ENCODE assay signal across 14 cellular contexts in the genomic region with DNA sequence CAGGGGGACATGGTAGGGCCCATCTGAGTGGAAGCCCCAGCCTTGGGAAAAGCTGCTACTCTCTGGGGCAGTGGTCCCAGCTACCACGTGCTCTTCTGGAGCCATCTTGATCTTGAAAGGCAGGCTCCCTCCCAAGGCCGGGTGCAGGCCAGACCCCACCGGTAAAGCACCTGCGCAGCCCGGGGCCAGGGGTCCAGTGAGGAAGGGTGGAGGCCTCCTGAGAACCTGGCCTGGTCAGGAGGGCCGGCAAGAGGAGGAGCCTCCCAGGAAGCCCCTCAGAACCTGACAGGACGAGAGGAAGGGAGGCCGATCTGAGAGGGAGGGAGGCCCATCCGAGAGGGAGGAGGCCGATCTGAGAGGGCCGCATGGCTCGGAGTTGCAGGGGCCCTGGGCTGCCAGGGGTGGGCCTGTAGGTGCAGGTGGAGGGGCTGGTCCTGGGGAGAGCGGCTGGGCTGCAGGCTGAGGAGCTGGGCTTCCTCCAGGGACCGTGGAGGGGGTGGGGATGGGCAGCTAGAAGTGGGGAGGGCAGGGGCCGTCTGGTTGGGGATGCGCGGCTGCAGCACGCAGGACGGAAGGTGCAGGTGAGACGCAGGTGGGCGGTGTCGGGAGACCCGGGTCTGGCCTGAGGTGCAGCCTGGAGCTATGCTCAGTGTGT.
"Had no signal": no experiment of that assay in that cellular context is flagged by ENCODE, and none has a peak within 500 bp of the region (broad histone marks: within the 10 kb centered on the region; RNA-seq: fewer than 3 reads in every experiment).

No MANE protein-coding gene starts in this region.

- H3K27me3 ChIP-seq: hepatocyte, thyroid gland had no signal

- H3K4me3 ChIP-seq: hepatocyte, lung, psoas muscle, thyroid gland had no signal

- H3K4me1 Mint-ChIP-seq: activated naive CD4-positive, alpha-beta T cell treated with anti-CD3 and anti-CD28 coated beads, Interleukin-2, amount 50 U/mL, for 24 hours had no signal

- H3K27ac Mint-ChIP-seq: activated naive CD4-positive, alpha-beta T cell treated with anti-CD3 and anti-CD28 coated beads, Interleukin-2, amount 50 U/mL, for 24 hours; activated T-cell treated with anti-CD3 and anti-CD28 coated beads, Interleukin-2, amount 50 U/mL, for 24 hours; naive thymus-derived CD4-positive, alpha-beta T cell; T-helper 1 cell treated with Interleukin-12 subunit alpha and Interleukin-12 subunit beta and Interleukin-4 antibody, amounts not matched to agents 30 μg/mL and 1 μg/mL, for 36 hours had no signal

- H3K27ac ChIP-seq: hepatocyte had no signal

- H3K36me3 ChIP-seq: thyroid gland had no signal

- H3K4me3 Mint-ChIP-seq: activated B cell treated with CpG ODN at 0.5 μM for 24 hours; activated naive CD4-positive, alpha-beta T cell treated with anti-CD3 and anti-CD28 coated beads, Interleukin-2, amount 50 U/mL, for 24 hours; activated T-cell treated with anti-CD3 and anti-CD28 coated beads, Interleukin-2, amount 50 U/mL, for 24 hours; naive thymus-derived CD4-positive, alpha-beta T cell; T-helper 1 cell treated with Interleukin-12 subunit alpha and Interleukin-12 subunit beta and Interleukin-4 antibody, amounts not matched to agents 30 μg/mL and 1 μg/mL, for 36 hours had no signal

- H3K4me2 ChIP-seq: hepatocyte had no signal

- H3K27me3 Mint-ChIP-seq: activated B cell treated with CpG ODN at 0.5 μM for 24 hours; activated naive CD4-positive, alpha-beta T cell treated with anti-CD3 and anti-CD28 coated beads, Interleukin-2, amount 50 U/mL, for 24 hours; activated T-cell treated with anti-CD3 and anti-CD28 coated beads, Interleukin-2, amount 50 U/mL, for 24 hours; brain; naive thymus-derived CD4-positive, alpha-beta T cell had no signal

- H2AFZ ChIP-seq: hepatocyte had no signal

- DNase-seq: activated B cell treated with CpG ODN at 0.5 μM for 24 hours; activated effector memory CD4-positive, alpha-beta T cell treated with Interleukin-2 at 50 U/mL for 16 hours; activated T-cell treated with anti-CD3 and anti-CD28 coated beads, Interleukin-2, amount 50 U/mL, for 24 hours; naive thymus-derived CD4-positive, alpha-beta T cell; SHP77; stimulated activated CD4-positive, alpha-beta T cell treated with anti-CD3 and anti-CD28 coated beads, Interleukin-4, amount 100 ng/mL, for 1 hour; stimulated activated CD8-positive, alpha-beta memory T cell treated with anti-CD3 and anti-CD28 coated beads, Interleukin-4, amount 100 ng/mL, for 48 hours had no signal

- H3K36me3 Mint-ChIP-seq: activated naive CD4-positive, alpha-beta T cell treated with anti-CD3 and anti-CD28 coated beads, Interleukin-2, amount 50 U/mL, for 24 hours; naive thymus-derived CD4-positive, alpha-beta T cell had no signal

- H3K9me3 Mint-ChIP-seq: activated B cell treated with CpG ODN at 0.5 μM for 24 hours; activated naive CD4-positive, alpha-beta T cell treated with anti-CD3 and anti-CD28 coated beads, Interleukin-2, amount 50 U/mL, for 24 hours; activated T-cell treated with anti-CD3 and anti-CD28 coated beads, Interleukin-2, amount 50 U/mL, for 24 hours; brain; naive thymus-derived CD4-positive, alpha-beta T cell; T-helper 1 cell treated with Interleukin-12 subunit alpha and Interleukin-12 subunit beta and Interleukin-4 antibody, amounts not matched to agents 30 μg/mL and 1 μg/mL, for 36 hours had no signal

- H3K9me3 ChIP-seq: psoas muscle, thyroid gland had no signal
